Comparison of ENCODE assay signal across 2 cellular contexts in genomic region chr7:28512648-28513435, GRCh38.
TF ChIP-seq lines count a peak whose summit lies in the region.

No MANE protein-coding gene starts in this region.

TF ChIP-seq in HepG2, 621 proteins besides CTCF, POLR2A, EP300 and RAD21 (continued from another document):
- peak; percentile 34 to 69; a peak in 3 of 4 replicates for TF ChIP-seq MAFK (conservative IDR thresholded peaks at IDR 0.05 in 1 of 2, IDR thresholded peaks at IDR 0.05 in 1 of 2; ENCODE audit: low read length in 2 of 2)
TF ChIP-seq in HepG2: peak in this region for 2.

TF ChIP-seq in GM12878, 131 proteins besides CTCF, POLR2A, EP300 and RAD21:
- TF ChIP-seq BCLAF1 (IDR thresholded peaks at IDR 0.05), result no peak
- no peak for TF ChIP-seq ESRRA (IDR thresholded peaks at IDR 0.05; ENCODE audit: low read length)
- TF ChIP-seq ZBTB33 (IDR thresholded peaks at IDR 0.05), result 0 out of 2 replicates have a peak, but pooled peaks have one; percentile 26
- TF ChIP-seq JUND (IDR thresholded peaks at IDR 0.05; ENCODE audit: low read depth, low read length), result no peak
